In genomic region chr21:44012474-44013379, GRCh38 we compare ENCODE assay signal across 8 cellular contexts. TPM values are rescaled to one million over a fixed set of nuclear protein-coding genes. Genes with fewer than 3 reads are reported as not detected.
DNase-seq lines count a peak whose midpoint lies in the region; ATAC-seq, FAIRE-seq and TF ChIP-seq lines count a peak whose summit lies in the region.

No MANE protein-coding gene starts in this region.

- peak overlapping the region; percentile 86 for H3K4me3 ChIP-seq in CD8-positive, alpha-beta memory T cell (ENCODE audit: low read length)
- peak overlapping the region; percentile 80 to 99 (median 96) for H3K4me3 ChIP-seq in heart right ventricle
- H3K4me3 ChIP-seq in prostate gland = peak overlapping the region; percentile 93 to 97

- intact Hi-C loops in heart right ventricle (cut with DNase I) (loop anchor here in 2 of 10 donors (10.0 kb wide), 2 partner anchors 82 to 292 kb away; partner anchors contain the start of gene PFKL (in 1 of the 2)), prostate gland (cut with DNase I) (no loop called here)

- TF ChIP-seq CTCF in heart right ventricle (IDR thresholded peaks at IDR 0.05) (peak in 6 of 9 donors; percentile 15 to 52 (median 40)), prostate gland (IDR thresholded peaks at IDR 0.05) (peak in 1 of 4 experiments; percentile 10)

- 0 to 1% methylated on average over 76 to 87 of the region's 87 CpGs for WGBS in heart right ventricle, 2 donors
- under 1% methylated on average over 64 of the region's 87 CpGs for WGBS in prostate gland

- H3K4me3 Mint-ChIP-seq in CD8-positive, alpha-beta memory T cell = peak overlapping the region; percentile 87 to 96 (median 92)
- peak overlapping the region; percentile 93 for H3K4me3 Mint-ChIP-seq in activated naive CD8-positive, alpha-beta T cell

- no peaks in the 10 kb centered on the region for H3K36me3 ChIP-seq in CD8-positive, alpha-beta memory T cell (ENCODE audit: insufficient read depth, low read length)
- H3K36me3 ChIP-seq in heart right ventricle (no peaks in the 10 kb centered on the region), prostate gland (no peaks in the 10 kb centered on the region)

- peak; percentile 74 to 86 (median 77) for DNase-seq in CD8-positive, alpha-beta memory T cell
- peak; percentile 35 for DNase-seq in HT-29 (ENCODE audit: low spot score)
- peak; percentile 53 to 73 for DNase-seq in heart right ventricle
- DNase-seq in prostate gland (ENCODE audit: low spot score) = peak; percentile 30
- peak; percentile 57 for DNase-seq in urothelium cell line (ENCODE audit: low spot score)

- H3K4me1 ChIP-seq in CD8-positive, alpha-beta memory T cell (ENCODE audit: insufficient read depth, low read length) = peaks cover 44% of the 10 kb centered on the region
- H3K4me1 ChIP-seq in heart right ventricle = peaks cover 5 to 56% (median 30%) of the 10 kb centered on the region in 9 donors
- H3K4me1 ChIP-seq in prostate gland (replicated peaks) = no peaks in the 10 kb centered on the region

- peak overlapping the region; percentile 81 for H3K27ac ChIP-seq in CD8-positive, alpha-beta memory T cell (ENCODE audit: low read depth, low read length)
- peak overlapping the region; percentile 89 to 99 (median 98) for H3K27ac ChIP-seq in heart right ventricle
- peak overlapping the region; percentile 90 to 93 for H3K27ac ChIP-seq in prostate gland

- FAIRE-seq in urothelium cell line (lab: Jason Lieb, UNC) = no peak

- CTCF ChIA-PET in CD8-positive, alpha-beta memory T cell (lab: Charles Lee) = interaction anchor here (1.3 to 1.5 kb wide), 3 partner anchors 9 to 285 kb away, joined by 5 to 6 read pairs (median 6); no protein-coding TSS in a partner anchor

- H3K27me3 Mint-ChIP-seq in CD8-positive, alpha-beta memory T cell = no peaks in the 10 kb centered on the region
- no peaks in the 10 kb centered on the region for H3K27me3 Mint-ChIP-seq in activated naive CD8-positive, alpha-beta T cell

- H3K27ac Mint-ChIP-seq in CD8-positive, alpha-beta memory T cell = peak overlapping the region; percentile 85 to 98 (median 94)
- peak overlapping the region; percentile 95 for H3K27ac Mint-ChIP-seq in activated naive CD8-positive, alpha-beta T cell

- H3K9me3 Mint-ChIP-seq in CD8-positive, alpha-beta memory T cell = no peaks in the 10 kb centered on the region
- H3K9me3 Mint-ChIP-seq in activated naive CD8-positive, alpha-beta T cell (ENCODE audit: low read depth) = no peaks in the 10 kb centered on the region

- H3K9me3 ChIP-seq in CD8-positive, alpha-beta memory T cell (ENCODE audit: low read length) = no peaks in the 10 kb centered on the region
- H3K9me3 ChIP-seq in heart right ventricle (no peaks in the 10 kb centered on the region), prostate gland (no peaks in the 10 kb centered on the region)

- TF ChIP-seq POLR2A in prostate gland (IDR thresholded peaks at IDR 0.05) = no peak

- peaks cover 50 to 61% (median 55%) of the 10 kb centered on the region in 3 donors for H3K4me1 Mint-ChIP-seq in CD8-positive, alpha-beta memory T cell
- peaks cover 48% of the 10 kb centered on the region for H3K4me1 Mint-ChIP-seq in activated naive CD8-positive, alpha-beta T cell (ENCODE audit: low read depth)

- POLR2A ChIA-PET in CD8-positive, alpha-beta memory T cell (lab: Charles Lee) = interaction anchor here (0.8 to 1.6 kb wide), 3 partner anchors 10 to 71 kb away, joined by 3 to 8 read pairs (median 5); no protein-coding TSS in a partner anchor

- peaks cover 0 to 21% (median 1%) of the 10 kb centered on the region in 3 donors for H3K36me3 Mint-ChIP-seq in CD8-positive, alpha-beta memory T cell
- peaks cover 2% of the 10 kb centered on the region for H3K36me3 Mint-ChIP-seq in activated naive CD8-positive, alpha-beta T cell

- no peaks in the 10 kb centered on the region for H3K27me3 ChIP-seq in CD8-positive, alpha-beta memory T cell (ENCODE audit: insufficient read depth, low read length, poor library complexity, severe bottlenecking)
- H3K27me3 ChIP-seq in heart right ventricle (no peaks in the 10 kb centered on the region), prostate gland (replicated peaks; ENCODE audit: insufficient read depth) (no peaks in the 10 kb centered on the region)

- ATAC-seq in GM19463 (IDR thresholded peaks at IDR 0.05; ENCODE audit: unreplicated experiment) = peak; percentile 61
- ATAC-seq in SK-N-SH treated with all-trans-retinoic acid at 6 μM for 48 hours = peak; percentile 27
- peak; percentile 29 to 70 (median 48) for ATAC-seq in heart right ventricle

TF ChIP-seq in SK-N-SH treated with all-trans-retinoic acid at 6 μM for 48 hours, 23 proteins besides CTCF, POLR2A, EP300 and RAD21:
- TF ChIP-seq RARB (CRISPR knock-in tag; IDR thresholded peaks at IDR 0.05) (no peak), ZNF8 (CRISPR knock-in tag; IDR thresholded peaks at IDR 0.05) (no peak), SNAI2 (CRISPR knock-in tag; IDR thresholded peaks at IDR 0.05) (no peak)
TF ChIP-seq in SK-N-SH treated with all-trans-retinoic acid at 6 μM for 48 hours: peak in this region for 0.

RNA-seq across cellular contexts. Expression of gene TRAPPC10, which starts 0.6 kb away (rescaled TPM):
- 10 to 100 TPM; 50.0 to 54.7 TPM for total RNA-seq in CD8-positive, alpha-beta memory T cell
- polyA plus RNA-seq in CD8-positive, alpha-beta memory T cell = 45.1 TPM
- total RNA-seq in HT-29 (2014; rRNA removed; shearing (Covaris generic)) = 16.6 and 19.0 TPM in 2 replicates
- total RNA-seq in heart right ventricle (10 to 100 TPM; 18.7 to 26.2 (median 20.3) TPM), prostate gland (10 to 100 TPM; 14.4 to 38.9 TPM)
- polyA plus RNA-seq in heart right ventricle = 1 to 10 TPM; 4.7 to 6.0 TPM

Comparison
In these comparisons a context has a peak if more than half of its experiments do, and no peak if none do; other contexts are left out.
1. Peak in every context shown above with its lines: DNase-seq, ATAC-seq, H3K4me3 ChIP-seq and H3K27ac ChIP-seq.